In genomic region chr10:101840741-101841453, GRCh38 we compare ENCODE assay signal across 8 cellular contexts. TPM values are rescaled to one million over a fixed set of nuclear protein-coding genes. Genes with fewer than 3 reads are reported as not detected.
A peak's percentile ranks its signal among the peaks of the same experiment; 100 is the strongest.
DNase-seq lines count a peak whose midpoint lies in the region; ATAC-seq and TF ChIP-seq lines count a peak whose summit lies in the region.

No MANE protein-coding gene starts in this region.

- H3K4me2 ChIP-seq in BLaER1, result peak overlapping the region; percentile 95

- peaks cover 73% of the 10 kb centered on the region for H4K20me1 ChIP-seq in BLaER1

- TF ChIP-seq CTCF in endothelial cell (IDR thresholded peaks at IDR 0.05; ENCODE audit: unreplicated experiment) (peak; percentile 93), mesothelial cell of epicardium (IDR thresholded peaks at IDR 0.05; ENCODE audit: unreplicated experiment) (peak; percentile 90)

- H3K27me3 ChIP-seq in BLaER1, result peaks cover 19% of the 10 kb centered on the region

- H3K4me3 Mint-ChIP-seq in endothelial cell (ENCODE audit: unreplicated experiment) (peak overlapping the region; percentile 83), mesothelial cell of epicardium (peak overlapping the region; percentile 65)

- peak; percentile 39 for ATAC-seq in GM19328 (IDR thresholded peaks at IDR 0.05; ENCODE audit: unreplicated experiment)
- peak; percentile 43 for ATAC-seq in HG03565 (IDR thresholded peaks at IDR 0.05; ENCODE audit: unreplicated experiment)

- H3K27ac Mint-ChIP-seq in endothelial cell (ENCODE audit: unreplicated experiment) (peak overlapping the region; percentile 57), mesothelial cell of epicardium (no peak overlapping the region)

- H3K4me1 Mint-ChIP-seq in endothelial cell (ENCODE audit: unreplicated experiment), result peaks cover 57% of the 10 kb centered on the region
- peaks cover 19% of the 10 kb centered on the region for H3K4me1 Mint-ChIP-seq in mesothelial cell of epicardium

- DNase-seq in NOMO-1 (lab: John Stamatoyannopoulos, UW; ENCODE audit: unreplicated experiment in 2 of 2) (peak; percentile 66 to 73), activated T-cell treated with anti-CD3 and anti-CD28 coated beads for 1 hour (ENCODE audit: low read depth) (peak; percentile 60), endothelial cell (ENCODE audit: low spot score) (peak; percentile 93), mesothelial cell of epicardium (ENCODE audit: low spot score in 2 of 2, unreplicated experiment in 2 of 2) (peak; percentile 73 to 90)
- peak; percentile 58 for DNase-seq in stimulated activated CD8-positive, alpha-beta memory T cell treated with anti-CD3 and anti-CD28 coated beads, Interleukin-4, amount 100 ng/mL, for 24 hours (ENCODE audit: low read depth)

- H3K27ac ChIP-seq in BLaER1, result no peak overlapping the region

- no peaks in the 10 kb centered on the region for H3K9me3 ChIP-seq in BLaER1

- H3K27me3 Mint-ChIP-seq in endothelial cell (ENCODE audit: unreplicated experiment), result peaks cover 30% of the 10 kb centered on the region
- H3K27me3 Mint-ChIP-seq in mesothelial cell of epicardium (ENCODE audit: low read depth), result peaks cover 56% of the 10 kb centered on the region

- H3K9me3 Mint-ChIP-seq in endothelial cell (ENCODE audit: unreplicated experiment), result no peaks in the 10 kb centered on the region
- no peaks in the 10 kb centered on the region for H3K9me3 Mint-ChIP-seq in mesothelial cell of epicardium

- H3K4me1 ChIP-seq in BLaER1, result peaks cover 25% of the 10 kb centered on the region

- H3K9ac ChIP-seq in BLaER1, result no peak overlapping the region

- H3K36me3 Mint-ChIP-seq in endothelial cell (ENCODE audit: low read depth, unreplicated experiment), result peaks cover 13% of the 10 kb centered on the region
- H3K36me3 Mint-ChIP-seq in mesothelial cell of epicardium, result no peaks in the 10 kb centered on the region

- peaks cover 8% of the 10 kb centered on the region for H3K36me3 ChIP-seq in BLaER1

- H3K4me3 ChIP-seq in BLaER1, result peak overlapping the region; percentile 58

RNA-seq across cellular contexts. Expression of gene KCNIP2, which starts 2.7 kb away (rescaled TPM):
- total RNA-seq in endothelial cell (ENCODE audit: unreplicated experiment) (7.7 TPM), mesothelial cell of epicardium (6.5 to 6.9 TPM (median 6.8 TPM) in 3 replicates)

RNA-seq across cellular contexts. Expression of gene OGA, which starts 22.7 kb away (rescaled TPM):
- total RNA-seq in endothelial cell (ENCODE audit: unreplicated experiment) (115 TPM), mesothelial cell of epicardium (162 to 168 TPM (median 165 TPM) in 3 replicates)

RNA-seq across cellular contexts. Expression of gene NPM3, which starts 57.7 kb away (rescaled TPM):
- total RNA-seq in endothelial cell (ENCODE audit: unreplicated experiment) (54.7 TPM), mesothelial cell of epicardium (42.4 to 45.6 TPM (median 45.2 TPM) in 3 replicates)
